In genomic region chr1:46497020-46497419, GRCh38 we compare ENCODE assay signal across 9 cellular contexts. TPM values are rescaled to one million over a fixed set of nuclear protein-coding genes. Genes with fewer than 3 reads are reported as not detected.
"Had no signal": no experiment of that assay in that cellular context is flagged by ENCODE, and none has a peak within 500 bp of the region (broad histone marks: within the 10 kb centered on the region; RNA-seq: fewer than 3 reads in every experiment).

No MANE protein-coding gene starts in this region.

- ATAC-seq: HepG2 had no signal

- FAIRE-seq: HepG2, HTR-8/SVneo had no signal

- H3K27ac ChIP-seq: HL-60 had no signal

- DNase-seq: IMR-90, KBM-7, KG1 had no signal

RNA-seq across cellular contexts. Expression of gene DMBX1, which starts 7.4 kb away (rescaled TPM):
- total RNA-seq: HepG2, HT1080, IMR-90 had no signal
- polyA plus RNA-seq: HepG2, IgD-negative memory B cell, IMR-90 had no signal

RNA-seq across cellular contexts. Expression of gene KNCN, which starts 54.4 kb away (rescaled TPM):
- total RNA-seq: HepG2, HT-29, HT1080, IMR-90 had no signal
- polyA plus RNA-seq: HepG2, IgD-negative memory B cell, IMR-90 had no signal
